ENCODE assay signal across 8 cellular contexts in genomic region chr11:31397239-31397834, GRCh38. TPM values are rescaled to one million over a fixed set of nuclear protein-coding genes. Genes with fewer than 3 reads are reported as not detected.
DNase-seq lines count a peak whose midpoint lies in the region; ATAC-seq and TF ChIP-seq lines count a peak whose summit lies in the region.

No MANE protein-coding gene starts in this region.

- ATAC-seq in GM19351 (IDR thresholded peaks at IDR 0.05; ENCODE audit: unreplicated experiment) (peak; percentile 63), HG02970 (IDR thresholded peaks at IDR 0.05; ENCODE audit: low FRiP score, unreplicated experiment) (no peak)

- H3K27me3 Mint-ChIP-seq in CD14-positive monocyte (ENCODE audit: low read depth in 3 of 3), result no peaks in the 10 kb centered on the region
- peaks cover 3% of the 10 kb centered on the region for H3K27me3 Mint-ChIP-seq in nephron progenitor cell (ENCODE audit: low read depth, poor library complexity)

- H3K9me3 Mint-ChIP-seq in CD14-positive monocyte (peaks cover 0 to 6% (median 2%) of the 10 kb centered on the region in 7 donors), nephron progenitor cell (peaks cover 30% of the 10 kb centered on the region)

- no peak overlapping the region for H3K27ac Mint-ChIP-seq in CD14-positive monocyte
- no peak overlapping the region for H3K27ac Mint-ChIP-seq in nephron progenitor cell

- H3K4me3 Mint-ChIP-seq in CD14-positive monocyte, result no peak overlapping the region
- H3K4me3 Mint-ChIP-seq in nephron progenitor cell, result no peak overlapping the region

- TF ChIP-seq CTCF in CD14-positive monocyte (IDR thresholded peaks at IDR 0.05), result peak; percentile 43
- TF ChIP-seq CTCF in nephron progenitor cell (IDR thresholded peaks at IDR 0.05), result peak; percentile 44

- DNase-seq in CD14-positive monocyte (ENCODE audit: low spot score), result no peak
- peak; percentile 5 for DNase-seq in NCI-H2196 treated with DMSO at 0.1 percent for 48 hours (lab: John Stamatoyannopoulos, UW; ENCODE audit: unreplicated experiment)
- peak; percentile 49 for DNase-seq in cerebellum (ENCODE audit: low spot score)
- no peak for DNase-seq in nephron progenitor cell
- DNase-seq in midbrain (lab: John Stamatoyannopoulos, UW), result no peak
- DNase-seq in activated CD4-positive, alpha-beta T cell treated with anti-CD3 and anti-CD28 coated beads for 1 hour, result no peak

- H3K36me3 Mint-ChIP-seq in CD14-positive monocyte (peaks cover 5 to 12% of the 10 kb centered on the region in 2 donors), nephron progenitor cell (ENCODE audit: low read depth) (peaks cover 53% of the 10 kb centered on the region)

- H3K4me1 Mint-ChIP-seq in CD14-positive monocyte (peaks cover 5% of the 10 kb centered on the region), nephron progenitor cell (peaks cover 15% of the 10 kb centered on the region)

- intact Hi-C loops in CD14-positive monocyte (cut with micrococcal nuclease), result no loop called here

RNA-seq across cellular contexts. Expression of gene DNAJC24, which starts 27.7 kb away (rescaled TPM):
- polyA plus RNA-seq in CD14-positive monocyte, result 1 to 10 TPM; 3.4 to 4.8 TPM
- total RNA-seq in cerebellum, result 40.8 TPM

RNA-seq across cellular contexts. Expression of gene DCDC1, which starts 27.8 kb away (rescaled TPM):
- polyA plus RNA-seq in CD14-positive monocyte, result not detected
- total RNA-seq in cerebellum, result 54.1 TPM

Comparison
In these comparisons a context has a peak if more than half of its experiments do, and no peak if none do; other contexts are left out.
1. DNase-seq: peak in NCI-H2196 treated with DMSO at 0.1 percent for 48 hours (single experiment) and cerebellum (single experiment); none in CD14-positive monocyte (single experiment), nephron progenitor cell (single experiment), midbrain (single experiment) and activated CD4-positive, alpha-beta T cell treated with anti-CD3 and anti-CD28 coated beads for 1 hour (single experiment).